In the genomic region with DNA sequence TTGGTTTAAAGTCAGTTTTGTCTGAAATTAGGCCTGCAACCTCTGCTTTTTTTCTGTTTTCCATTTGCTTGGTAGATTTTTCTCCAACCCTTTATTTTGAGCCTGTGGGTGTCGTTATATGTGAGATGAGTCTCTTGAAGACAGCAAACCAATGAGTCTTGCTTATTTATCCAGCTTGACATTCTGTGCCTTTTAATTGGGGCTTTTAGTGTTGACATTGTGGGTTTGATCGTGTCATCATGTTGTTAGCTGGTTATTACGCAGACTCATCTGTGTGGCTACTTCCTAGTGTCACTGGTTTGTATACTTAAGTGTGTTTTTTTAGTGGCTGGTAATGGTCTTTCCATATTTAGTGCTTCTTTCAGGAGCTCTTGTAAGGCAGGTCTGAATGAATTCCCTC, we compare ENCODE assay signal across 27 cellular contexts. TPM values are rescaled to one million over a fixed set of nuclear protein-coding genes. Genes with fewer than 3 reads are reported as not detected.
DNase-seq lines count a peak whose midpoint lies in the region; ATAC-seq, FAIRE-seq and TF ChIP-seq lines count a peak whose summit lies in the region.
"Had no signal": no experiment of that assay in that cellular context is flagged by ENCODE, and none has a peak within 500 bp of the region (broad histone marks: within the 10 kb centered on the region; RNA-seq: fewer than 3 reads in every experiment).

No MANE protein-coding gene starts in this region.

- H3F3A ChIP-seq in PC-3 (ENCODE audit: low read length, unreplicated experiment) = no peaks in the 10 kb centered on the region

- POLR2A ChIA-PET in PC-3 (lab: Charles Lee; ENCODE audit: unreplicated experiment) = no interaction called here

- H3K36me3 ChIP-seq in PC-3 (ENCODE audit: low read depth, low read length) (peaks cover 41% of the 10 kb centered on the region), bronchial epithelial cell (ENCODE audit: control insufficient read depth, insufficient read depth, low read length) (peaks cover 7% of the 10 kb centered on the region), heart right ventricle (peaks cover 0 to 86% (median 13%) of the 10 kb centered on the region in 9 donors), colonic mucosa (peaks cover 6% of the 10 kb centered on the region)
- H3K36me3 ChIP-seq: cardiac muscle cell had no signal

- no peak for ATAC-seq in PC-3
- no peak for ATAC-seq in heart right ventricle
- ATAC-seq: activated CD4-positive, CD25-positive, alpha-beta regulatory T cell treated with anti-CD3 and anti-CD28 coated beads, Interleukin-2, amount 50 U/mL, for 24 hours; CD8-positive, alpha-beta T cell; naive thymus-derived CD4-positive, alpha-beta T cell had no signal

- TF ChIP-seq CTCF in PC-3 (conservative IDR thresholded peaks at IDR 0.05; ENCODE audit: low read depth, low read length) (no peak), bronchial epithelial cell (IDR thresholded peaks at IDR 0.05; ENCODE audit: insufficient read depth, low read length, severe bottlenecking) (no peak), heart right ventricle (IDR thresholded peaks at IDR 0.05) (no peak), colonic mucosa (IDR thresholded peaks at IDR 0.05) (no peak)

- CTCF ChIA-PET in PC-3 (lab: Charles Lee) = no interaction called here

- H3K9me3 ChIP-seq in PC-3 (ENCODE audit: low read length) (no peaks in the 10 kb centered on the region), heart right ventricle (peaks cover 0 to 16% (median 0%) of the 10 kb centered on the region in 11 donors), colonic mucosa (no peaks in the 10 kb centered on the region)
- H3K9me3 ChIP-seq: upper lobe of left lung had no signal

- no peaks in the 10 kb centered on the region for H4K20me1 ChIP-seq in PC-3 (ENCODE audit: low read length)

- FAIRE-seq in bronchial epithelial cell (lab: Jason Lieb, UNC) = no peak
- FAIRE-seq: endometrium had no signal

- H3K9me2 ChIP-seq in PC-3 (replicated peaks; ENCODE audit: low read length) = no peaks in the 10 kb centered on the region

- intact Hi-C loops in PC-3 (cut with micrococcal nuclease) (no loop called here), heart right ventricle (cut with DNase I) (no loop called here), colonic mucosa (cut with DNase I) (no loop called here)

- BruUV-seq in PC-3 (replicated peaks; lab: Mats Ljungman, UMichigan) = no TSS peak

- DNase-seq in DMS53 (lab: John Stamatoyannopoulos, UW) (peak; percentile 58), DMS53 treated with DMSO at 0.1 percent for 48 hours (lab: John Stamatoyannopoulos, UW; ENCODE audit: unreplicated experiment) (no peak), EL (peak; percentile 35), PC-3 (peak; percentile 51), bronchial epithelial cell (ENCODE audit: low read depth) (peak; percentile 23), NK-92 (lab: John Stamatoyannopoulos, UW; ENCODE audit: unreplicated experiment) (no peak), heart right ventricle (no peak), colonic mucosa (no peak)
- DNase-seq: activated T-cell treated with anti-CD3 and anti-CD28 coated beads, Interleukin-2, amount 50 U/mL, for 48 hours; AML-193; CD8-positive, alpha-beta T cell; DMS79 treated with DMSO at 0.1 percent for 48 hours; glutamatergic neuron; MG63; naive thymus-derived CD4-positive, alpha-beta T cell; NCI-H1436; NCI-H526 treated with DMSO at 0.1 percent for 48 hours; occipital lobe; retina; spleen; stimulated activated CD4-positive, alpha-beta T cell treated with anti-CD3 and anti-CD28 coated beads, Interleukin-4, amount 100 ng/mL, for 4 hours; SW 1271; upper lobe of left lung had no signal

- H3K27ac ChIP-seq in PC-3 (ENCODE audit: low read length) (peak overlapping the region; percentile 84), heart right ventricle (no peak overlapping the region), colonic mucosa (no peak overlapping the region)
- H3K27ac ChIP-seq: 22Rv1, cardiac muscle cell, spleen had no signal

- WGBS in heart right ventricle, 2 donors = 95 to 97% methylated on average over 3 of the region's 3 CpGs

- H3K4me1 ChIP-seq in PC-3 (ENCODE audit: insufficient read depth, low read length) (peaks cover 31% of the 10 kb centered on the region), heart right ventricle (peaks cover 0 to 20% (median 7%) of the 10 kb centered on the region in 9 donors), colonic mucosa (peaks cover 4% of the 10 kb centered on the region)

- no peak overlapping the region for H3K9ac ChIP-seq in PC-3 (ENCODE audit: low read length)
- H3K9ac ChIP-seq in colonic mucosa (ENCODE audit: low read depth in 2 of 2, low read length in 2 of 2) = no peak overlapping the region

- H3K4me3 ChIP-seq in PC-3 (ENCODE audit: low read length) (no peak overlapping the region), bronchial epithelial cell (ENCODE audit: low read depth, low read length) (no peak overlapping the region), heart right ventricle (no peak overlapping the region), colonic mucosa (no peak overlapping the region)
- H3K4me3 ChIP-seq: cardiac muscle cell, MG63, spleen, upper lobe of left lung had no signal

- H3K27me3 ChIP-seq in PC-3 (ENCODE audit: low read length) (no peaks in the 10 kb centered on the region), bronchial epithelial cell (ENCODE audit: control insufficient read depth, insufficient read depth, low read length) (no peaks in the 10 kb centered on the region), heart right ventricle (no peaks in the 10 kb centered on the region), colonic mucosa (no peaks in the 10 kb centered on the region)
- H3K27me3 ChIP-seq: cardiac muscle cell, MG63, spleen, upper lobe of left lung had no signal

- H3K4me2 ChIP-seq in PC-3 (ENCODE audit: low read length) = peak overlapping the region; percentile 72; the same call in 1 of the 2 replicates

- H3K79me2 ChIP-seq in PC-3 (ENCODE audit: low read length) = peaks cover 29% of the 10 kb centered on the region

- H2AFZ ChIP-seq in PC-3 (ENCODE audit: low read length) = no peak overlapping the region

RNA-seq across cellular contexts. Expression of a gene that starts 18.8 kb away (rescaled TPM):
- total RNA-seq in PC-3 (2014; rRNA removed) (11.2 and 17.3 TPM in 2 replicates), bronchial epithelial cell (31.4 and 37.1 TPM in 2 replicates), heart right ventricle (10 to 100 TPM in 2 of 10 donors, 1 to 10 TPM in 8; 4.4 to 11.1 (median 5.7) TPM), colonic mucosa (10 to 100 TPM; 56.7 to 71.2 TPM)
- 1 to 10 TPM; 4.8 to 6.0 TPM for polyA plus RNA-seq in heart right ventricle

Comparison
In these comparisons a context has a peak if more than half of its experiments do, and no peak if none do; other contexts are left out.
1. DNase-seq: peak in DMS53 (single experiment), EL (single experiment), PC-3 (single experiment) and bronchial epithelial cell (single experiment); none in DMS53 treated with DMSO at 0.1 percent for 48 hours (single experiment), NK-92 (single experiment), heart right ventricle (0 of 2) and colonic mucosa (single experiment).